In the genomic region with DNA sequence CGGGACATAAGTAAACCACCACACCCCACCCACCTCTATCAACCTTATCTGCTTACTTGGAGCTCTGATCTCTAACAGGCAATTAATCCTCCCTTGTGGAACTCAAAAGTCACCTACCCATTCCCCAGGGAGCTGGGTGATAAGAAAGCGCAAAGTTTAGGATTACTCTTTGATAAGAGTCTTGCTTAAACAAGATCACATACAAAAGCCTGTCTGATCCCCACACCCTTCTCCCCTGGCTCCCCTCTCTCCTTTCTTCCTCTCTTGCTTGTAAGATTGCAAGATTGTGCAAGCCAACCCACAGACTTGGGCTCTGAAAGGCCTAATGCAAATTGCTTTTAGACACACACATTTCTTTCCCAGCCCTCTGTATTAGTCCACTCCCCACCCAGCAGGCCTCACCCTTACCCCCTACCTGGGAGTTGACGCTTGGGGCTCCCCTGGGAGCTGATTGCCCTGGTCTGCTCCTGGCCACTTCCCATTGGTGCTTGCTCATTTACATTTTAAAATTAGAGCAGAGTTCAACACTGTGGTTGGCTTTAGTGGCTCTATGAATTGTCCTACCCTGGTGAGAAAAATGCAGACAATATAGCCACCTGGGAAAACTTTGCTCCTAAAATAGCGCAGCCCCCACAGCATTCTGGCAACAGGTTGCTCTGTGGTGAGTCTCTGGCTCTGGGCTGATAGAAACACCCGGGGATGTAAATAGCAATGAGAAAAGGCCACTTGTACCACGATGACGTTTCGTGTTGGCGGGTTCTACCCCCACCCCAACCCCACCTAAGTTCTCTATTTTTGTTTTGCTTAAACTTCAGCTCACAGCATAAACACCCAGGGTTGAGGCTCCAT, we compare ENCODE assay signal across 10 cellular contexts. TPM values are rescaled to one million over a fixed set of nuclear protein-coding genes. Genes with fewer than 3 reads are reported as not detected.
DNase-seq lines count a peak whose midpoint lies in the region; ATAC-seq, FAIRE-seq and TF ChIP-seq lines count a peak whose summit lies in the region.
"Had no signal": no experiment of that assay in that cellular context is flagged by ENCODE, and none has a peak within 500 bp of the region (broad histone marks: within the 10 kb centered on the region; RNA-seq: fewer than 3 reads in every experiment).

No MANE protein-coding gene starts in this region.

- H3K4me3 Mint-ChIP-seq in WTC11 = no peak overlapping the region

- peaks cover 18% of the 10 kb centered on the region for H3K4me1 ChIP-seq in lower lobe of right lung

- peak; percentile 18 for DNase-seq in DMS153 (lab: John Stamatoyannopoulos, UW)
- DNase-seq in WTC11 (ENCODE audit: low spot score) = no peak
- peak; percentile 39 for DNase-seq in lower lobe of right lung
- no peak for DNase-seq in NCI-H1092 treated with DMSO at 0.1 percent for 48 hours (lab: John Stamatoyannopoulos, UW)
- no peak for DNase-seq in HTR-8/SVneo (ENCODE audit: insufficient read length, low spot score)
- DNase-seq in ureter (ENCODE audit: low spot score) = no peak

- intact Hi-C loops in lower lobe of right lung (cut with DNase I) = no loop called here

- H3K36me3 Mint-ChIP-seq in WTC11 = no peaks in the 10 kb centered on the region

- no peaks in the 10 kb centered on the region for H3K27me3 Mint-ChIP-seq in WTC11 (ENCODE audit: low read depth)

- H3K27ac ChIP-seq in lower lobe of right lung = peak overlapping the region; percentile 26
- H3K27ac ChIP-seq: epithelial cell of prostate had no signal

- no peaks in the 10 kb centered on the region for H3K36me3 ChIP-seq in lower lobe of right lung

- H3K9me3 Mint-ChIP-seq in WTC11 = no peaks in the 10 kb centered on the region

- POLR2A ChIA-PET in WTC11 (lab: Charles Lee) = no interaction called here

- no peak for FAIRE-seq in HTR-8/SVneo (lab: Jason Lieb, UNC)

- CTCF ChIA-PET in WTC11 (lab: Charles Lee) = interaction anchor here (0.6 to 1.7 kb wide), 3 partner anchors 21 to 46 kb away, joined by 3 read pairs; no protein-coding TSS in a partner anchor

- H3K27ac Mint-ChIP-seq in WTC11 = no peak overlapping the region

- no peaks in the 10 kb centered on the region for H3K9me3 ChIP-seq in lower lobe of right lung

- no peak overlapping the region for H3K4me3 ChIP-seq in lower lobe of right lung

- peak; percentile 86 for ATAC-seq in GM21367 (IDR thresholded peaks at IDR 0.05; ENCODE audit: unreplicated experiment)
- ATAC-seq in HG03558 (IDR thresholded peaks at IDR 0.05; ENCODE audit: extremely low read depth, unreplicated experiment) = peak; percentile 66
- ATAC-seq in WTC11 = no peak
- ATAC-seq in lower lobe of right lung = peak; percentile 48 to 66
- ATAC-seq: HCT116 had no signal

- H3K4me1 Mint-ChIP-seq in WTC11 = peaks cover 16% of the 10 kb centered on the region

- TF ChIP-seq CTCF in WTC11 (IDR thresholded peaks at IDR 0.05) (no peak), lower lobe of right lung (IDR thresholded peaks at IDR 0.05) (no peak)

- H3K27me3 ChIP-seq in lower lobe of right lung (ENCODE audit: low read depth) = no peaks in the 10 kb centered on the region

TF ChIP-seq in WTC11, 78 proteins besides CTCF, POLR2A, EP300 and RAD21:
- no peak for TF ChIP-seq ZNF232 (CRISPR knock-in tag; IDR thresholded peaks at IDR 0.05)
- TF ChIP-seq ZNF423 (CRISPR knock-in tag; IDR thresholded peaks at IDR 0.05) = peak; percentile 86; the same call in 1 of the 2 replicates

RNA-seq across cellular contexts. Expression of gene EPCAM, which starts 58.9 kb away (rescaled TPM):
- 214 to 229 TPM (median 227 TPM) in 3 replicates for total RNA-seq in WTC11 (2021)
- 104 TPM for total RNA-seq in lower lobe of right lung
- 59.9 TPM for total RNA-seq in ureter

Comparison
In these comparisons a context has a peak if more than half of its experiments do, and no peak if none do; other contexts are left out.
1. DNase-seq: peak in DMS153 (single experiment) and lower lobe of right lung (single experiment); none in WTC11 (single experiment), NCI-H1092 treated with DMSO at 0.1 percent for 48 hours (single experiment), HTR-8/SVneo (single experiment) and ureter (single experiment).